In genomic region chr19:50237493-50237892, GRCh38 we compare ENCODE assay signal across 10 cellular contexts. TPM values are rescaled to one million over a fixed set of nuclear protein-coding genes. Genes with fewer than 3 reads are reported as not detected.
DNase-seq lines count a peak whose midpoint lies in the region; ATAC-seq, FAIRE-seq and TF ChIP-seq lines count a peak whose summit lies in the region.
"Not testable (repeated sequence)": the region's sequence is repeated elsewhere in the genome, so short reads cannot be mapped to it uniquely, and the experiment has no call there.
"Had no signal": no experiment of that assay in that cellular context is flagged by ENCODE, and none has a peak within 500 bp of the region (broad histone marks: within the 10 kb centered on the region; RNA-seq: fewer than 3 reads in every experiment).

No MANE protein-coding gene starts in this region.

- not testable (repeated sequence) for H3K4me2 ChIP-seq in OCI-LY3 (ENCODE audit: low read length); H1 (ENCODE audit: insufficient read depth in 1 of 2, low read depth in 2 of 2, low read length in 2 of 2)

- DNase-seq in DMS53 (lab: John Stamatoyannopoulos, UW) (peak; percentile 46), H7 (peak; percentile 81), NCI-H1930 (lab: John Stamatoyannopoulos, UW) (peak; percentile 19 to 23), H1 (ENCODE audit: low read depth in 1 of 2, low spot score in 2 of 2) (peak in 1 of 2 experiments; percentile 85), transverse colon (peak; percentile 33)
- peak; percentile 17 for DNase-seq in activated CD4-positive, alpha-beta memory T cell treated with anti-CD3 and anti-CD28 coated beads, Interleukin-2, amount 10 ng/mL, durations not matched to agents 7 days and 5 days
- DNase-seq in right lobe of liver = not testable (repeated sequence)

- not testable (repeated sequence) for H3K27ac Mint-ChIP-seq in activated CD4-positive, alpha-beta memory T cell treated with anti-CD3 and anti-CD28 coated beads, Interleukin-2, amount 10 ng/mL, durations not matched to agents 7 days and 5 days

- H3K4me1 ChIP-seq in OCI-LY3 (ENCODE audit: low read length) (peaks cover 11% of the 10 kb centered on the region), H1 (replicated peaks in 1 of 4; ENCODE audit: control insufficient read depth in 3 of 4, insufficient read depth in 4 of 4, low read length in 3 of 4) (peaks cover 0 to 12% (median 2%) of the 10 kb centered on the region in 4 experiments; a peak in 3 of 7 replicates), right lobe of liver (peaks cover 0 to 27% (median 10%) of the 10 kb centered on the region in 4 donors)
- H3K4me1 ChIP-seq in transverse colon = not testable (repeated sequence)

- not testable (repeated sequence) for H3K14ac ChIP-seq in H1 (ENCODE audit: insufficient read length)

- 41% methylated on average over 11 of the region's 11 CpGs; no CpG with 5 or more reads in 1 of the 2 experiments for WGBS in H1 (ENCODE audit: extremely low coverage in 1 of 2, insufficient coverage in 1 of 2, insufficient read length in 1 of 2, insufficient replicate concordance in 2 of 2, low coverage in 1 of 2, low lambda C conversion rate in 2 of 2, missing lambda C conversion rate in 1 of 2), 2 experiments
- 35% methylated on average over 10 of the region's 11 CpGs for WGBS in right lobe of liver (ENCODE audit: insufficient coverage, low coverage, low lambda C conversion rate, missing lambda C conversion rate)
- 45% methylated on average over 11 of the region's 11 CpGs; no CpG with 5 or more reads in 1 of the 2 donors for WGBS in transverse colon (ENCODE audit: low coverage in 1 of 2), 2 donors

- intact Hi-C loops in right lobe of liver (cut with DNase I); transverse colon (cut with DNase I; ENCODE audit: low total_unique reads): not testable (repeated sequence)

- H3K56ac ChIP-seq in H1 (replicated peaks; ENCODE audit: insufficient read length, low read depth, low read length) = not testable (repeated sequence)

- not testable (repeated sequence) for H3K18ac ChIP-seq in H1 (ENCODE audit: extremely low read depth, low read length)

- H3K27ac ChIP-seq in OCI-LY3 (ENCODE audit: low read length); H1 (ENCODE audit: low read depth, low read length); right lobe of liver; transverse colon: not testable (repeated sequence)

- FAIRE-seq in H1 (lab: Jason Lieb, UNC) = not testable (repeated sequence)

- not testable (repeated sequence) for H2BK120ac ChIP-seq in H1 (replicated peaks; ENCODE audit: low read depth, low read length)

- not testable (repeated sequence) for H3K36me3 ChIP-seq in H7 (replicated peaks; ENCODE audit: control insufficient read depth, insufficient read depth, low read length); OCI-LY3 (replicated peaks; ENCODE audit: low read depth, low read length); H1 (ENCODE audit: control insufficient read depth in 2 of 4, insufficient read depth in 4 of 4, low read length in 3 of 4); right lobe of liver; transverse colon

- not testable (repeated sequence) for H4K5ac ChIP-seq in H1 (ENCODE audit: insufficient read length, low read depth, low read length)

- not testable (repeated sequence) for H3K4me1 Mint-ChIP-seq in activated CD4-positive, alpha-beta memory T cell treated with anti-CD3 and anti-CD28 coated beads, Interleukin-2, amount 10 ng/mL, durations not matched to agents 7 days and 5 days

- H3K9me3 ChIP-seq in OCI-LY3 (ENCODE audit: insufficient read depth, low read length); H1 (ENCODE audit: insufficient read depth in 2 of 2, low read depth in 1 of 2, low read length in 1 of 2); right lobe of liver; transverse colon: not testable (repeated sequence)

- TF ChIP-seq CTCF in OCI-LY3 (IDR thresholded peaks at IDR 0.05; ENCODE audit: low read depth, low read length) = peak; percentile 69
- peak; percentile 55 to 73 (median 72) for TF ChIP-seq CTCF in H1 (IDR thresholded peaks at IDR 0.05; ENCODE audit: control extremely low read depth in 1 of 3, insufficient read depth in 1 of 3, low read depth in 1 of 3, low read length in 3 of 3)
- peak in 3 of 4 donors; percentile 15 to 24 (median 15) for TF ChIP-seq CTCF in right lobe of liver (IDR thresholded peaks at IDR 0.05)
- TF ChIP-seq CTCF in transverse colon (IDR thresholded peaks at IDR 0.05) = peak; percentile 7 to 30 (median 20)

- H2BK12ac ChIP-seq in H1 (ENCODE audit: low read depth, low read length) = not testable (repeated sequence)

- not testable (repeated sequence) for ATAC-seq in right lobe of liver

- CTCF ChIA-PET in activated CD4-positive, alpha-beta memory T cell treated with anti-CD3 and anti-CD28 coated beads, Interleukin-2, amount 10 ng/mL, durations not matched to agents 7 days and 5 days (lab: Charles Lee) = not testable (repeated sequence)
- CTCF ChIA-PET in H1 (lab: Charles Lee; ENCODE audit: partially characterized antibody) = interaction anchor here (0.6 to 23.5 kb wide), 26 partner anchors 9 to 331 kb away, joined by 3 to 397 read pairs (median 4); no protein-coding TSS in a partner anchor

- H2AFZ ChIP-seq in OCI-LY3 (ENCODE audit: low read depth, low read length); H1 (ENCODE audit: low read length): not testable (repeated sequence)

- not testable (repeated sequence) for H3K4ac ChIP-seq in H1 (replicated peaks; ENCODE audit: insufficient read length, low read depth, low read length)

- TF ChIP-seq RAD21 in H1 (IDR thresholded peaks at IDR 0.05 in 1 of 2, conservative IDR thresholded peaks at IDR 0.05 in 1 of 2; ENCODE audit: low read depth in 2 of 2, low read length in 2 of 2) = peak; percentile 45 to 58

- not testable (repeated sequence) for H3K4me3 ChIP-seq in H7 (ENCODE audit: insufficient read depth, low read depth, low read length); OCI-LY3 (ENCODE audit: low read length); H1 (ENCODE audit: extremely low read depth in 1 of 4, insufficient read depth in 2 of 4, low read depth in 3 of 4, low read length in 4 of 4); right lobe of liver; transverse colon

- not testable (repeated sequence) for H3K9ac ChIP-seq in OCI-LY3 (ENCODE audit: low read length); H1 (replicated peaks in 1 of 4; ENCODE audit: extremely low read depth in 1 of 4, low read depth in 3 of 4, low read length in 3 of 4)

- not testable (repeated sequence) for H3K23me2 ChIP-seq in H1 (ENCODE audit: low read depth, low read length)

- H3K9me3 Mint-ChIP-seq in activated CD4-positive, alpha-beta memory T cell treated with anti-CD3 and anti-CD28 coated beads, Interleukin-2, amount 10 ng/mL, durations not matched to agents 7 days and 5 days = not testable (repeated sequence)

- not testable (repeated sequence) for H3K36me3 Mint-ChIP-seq in activated CD4-positive, alpha-beta memory T cell treated with anti-CD3 and anti-CD28 coated beads, Interleukin-2, amount 10 ng/mL, durations not matched to agents 7 days and 5 days (ENCODE audit: low read depth)

- in situ Hi-C loops in transverse colon (cut with MboI; ENCODE audit: low pct_ligation_motif_present in 1 of 4, low pct_unique_long_range_greater_than_20kb in 1 of 4, low sequenced_read_pairs in 3 of 4) = not testable (repeated sequence)

- H3K27me3 Mint-ChIP-seq in activated CD4-positive, alpha-beta memory T cell treated with anti-CD3 and anti-CD28 coated beads, Interleukin-2, amount 10 ng/mL, durations not matched to agents 7 days and 5 days = not testable (repeated sequence)

- H3K23ac ChIP-seq in H1 (ENCODE audit: insufficient read length) = not testable (repeated sequence)

- H2BK5ac ChIP-seq in H1 (ENCODE audit: low read depth, low read length) = not testable (repeated sequence)

- not testable (repeated sequence) for H4K91ac ChIP-seq in H1 (replicated peaks; ENCODE audit: insufficient read length, low read length)

- not testable (repeated sequence) for TF ChIP-seq POLR2A in H1 (IDR thresholded peaks at IDR 0.05; ENCODE audit: control extremely low read depth in 1 of 2, low read depth in 2 of 2, low read length in 2 of 2); right lobe of liver (IDR thresholded peaks at IDR 0.05); transverse colon (IDR thresholded peaks at IDR 0.05)

- TF ChIP-seq EP300 in H1 (IDR thresholded peaks at IDR 0.05; ENCODE audit: borderline replicate concordance in 1 of 2, low read depth in 2 of 2, low read length in 2 of 2); transverse colon (IDR thresholded peaks at IDR 0.05; ENCODE audit: low read depth): not testable (repeated sequence)

- not testable (repeated sequence) for H2AK5ac ChIP-seq in H1 (ENCODE audit: low read depth, low read length)

- not testable (repeated sequence) for H4K20me1 ChIP-seq in OCI-LY3 (ENCODE audit: insufficient read depth, low read length); H1 (replicated peaks in 1 of 2; ENCODE audit: control insufficient read depth in 1 of 2, insufficient read depth in 2 of 2, low read length in 2 of 2)

- not testable (repeated sequence) for H3K4me3 Mint-ChIP-seq in activated CD4-positive, alpha-beta memory T cell treated with anti-CD3 and anti-CD28 coated beads, Interleukin-2, amount 10 ng/mL, durations not matched to agents 7 days and 5 days

- H4K8ac ChIP-seq in H1 (ENCODE audit: extremely low read depth, insufficient read depth, low read length) = not testable (repeated sequence)

- H3K79me2 ChIP-seq in OCI-LY3 (ENCODE audit: low read length); H1 (ENCODE audit: control insufficient read depth in 1 of 2, insufficient read depth in 2 of 2, low read length in 2 of 2): not testable (repeated sequence)

- not testable (repeated sequence) for H3K27me3 ChIP-seq in H7 (ENCODE audit: control insufficient read depth, insufficient read depth, low read length); H1 (replicated peaks in 1 of 4; ENCODE audit: control insufficient read depth in 3 of 4, extremely low read depth in 1 of 4, insufficient read depth in 3 of 4, low read length in 3 of 4); right lobe of liver; transverse colon
- H3K27me3 ChIP-seq in OCI-LY3 (ENCODE audit: low read depth, low read length) = peaks cover 16% of the 10 kb centered on the region; the same call in 1 of the 2 replicates

- not testable (repeated sequence) for H3K79me1 ChIP-seq in H1 (ENCODE audit: low read depth, low read length)

- not testable (repeated sequence) for H2BK15ac ChIP-seq in H1 (ENCODE audit: low read length)

- H2BK20ac ChIP-seq in H1 (ENCODE audit: low read length) = not testable (repeated sequence)

- POLR2A ChIA-PET in activated CD4-positive, alpha-beta memory T cell treated with anti-CD3 and anti-CD28 coated beads, Interleukin-2, amount 10 ng/mL, durations not matched to agents 7 days and 5 days (lab: Charles Lee); H1 (lab: Charles Lee; ENCODE audit: partially characterized antibody): not testable (repeated sequence)

RNA-seq across cellular contexts. Expression of gene MYH14, which starts 34.1 kb away (rescaled TPM):
- 4.1 and 6.1 TPM in 2 replicates for total RNA-seq in H7 (2014; rRNA removed; shearing (Covaris generic))
- not detected for total RNA-seq in activated CD4-positive, alpha-beta memory T cell treated with anti-CD3 and anti-CD28 coated beads, Interleukin-2, amount 10 ng/mL, durations not matched to agents 7 days and 5 days
- total RNA-seq in H1 (2021; fragmentation: NEBNext Ultra II Directional; extraction: Animal tissue kit (Norgen Biotek cat#: 25700)) = 25.7 and 28.6 TPM in 2 replicates
- polyA plus RNA-seq in H1 (2011; rRNA removed) = 17.3 and 25.3 TPM in 2 replicates
- polyA plus RNA-seq in H1 (2011; cell fraction: cytosol; rRNA removed) = 19.4 TPM
- polyA plus RNA-seq in H1 (2011; cell fraction: nucleus; rRNA removed) = 34.3 TPM
- polyA plus RNA-seq in H1 (2012, experiment 1 of 2) = 13.5 to 25.2 TPM (median 23.2 TPM) in 4 replicates
- polyA plus RNA-seq in H1 (2012, experiment 2 of 2) = 12.8 TPM
- 11.0 TPM for polyA plus RNA-seq in H1 (2013, experiment 1 of 2)
- 10.4 TPM for polyA plus RNA-seq in H1 (2013, experiment 2 of 2)
- polyA minus RNA-seq in H1 (2011; rRNA and poly(A)+ RNA removed) = 16.9 and 19.5 TPM in 2 replicates
- polyA minus RNA-seq in H1 (2011; cell fraction: cytosol; rRNA and poly(A)+ RNA removed) = 19.5 TPM
- polyA minus RNA-seq in H1 (2011; cell fraction: nucleus; rRNA and poly(A)+ RNA removed) = 26.9 TPM
- 10 to 100 TPM; 49.1 to 89.0 (median 65.8) TPM for total RNA-seq in right lobe of liver
- total RNA-seq in transverse colon = 100 to 1,000 TPM; 321 to 814 (median 393) TPM
- total RNA-seq: osteoblast; T-helper 1 cell treated with Interleukin-12 subunit alpha and Interleukin-12 subunit beta and Interleukin-4 antibody, amounts not matched to agents 30 ng/mL and 1 ng/mL, for 36 hours had no signal

Comparison
In these comparisons a context has a peak if more than half of its experiments do, and no peak if none do; other contexts are left out.
1. CTCF ChIP-seq: peak in every context shown above with its lines; median percentile 72 in H1; 69 in OCI-LY3; 20 in transverse colon; 15 in right lobe of liver.